Comparison of ENCODE assay signal across 2 cellular contexts in the genomic region with DNA sequence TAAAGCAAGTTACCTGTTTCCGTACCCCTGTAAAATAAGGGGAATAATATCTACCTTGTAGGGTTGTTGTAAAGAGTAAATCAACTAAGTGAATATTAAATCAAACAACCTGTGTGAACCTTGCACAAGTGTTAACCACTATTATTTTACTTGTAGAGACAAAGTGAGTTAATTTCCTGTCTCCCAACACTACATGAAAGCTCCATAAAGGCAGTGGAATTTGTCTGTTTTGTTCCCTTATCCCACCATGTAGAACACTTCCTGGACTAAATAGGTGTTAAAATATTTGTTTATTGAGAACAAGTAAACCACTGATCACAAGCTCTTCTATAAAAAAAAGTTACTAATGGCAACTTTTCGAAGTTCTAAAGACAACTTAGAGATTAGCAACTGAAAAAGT.
TF ChIP-seq lines count a peak whose summit lies in the region.

No MANE protein-coding gene starts in this region.

TF ChIP-seq in GM23338, 12 proteins besides CTCF, POLR2A, EP300 and RAD21 (continues in another document):
- no peak for TF ChIP-seq ZNF114 (CRISPR knock-in tag; IDR thresholded peaks at IDR 0.05)
- TF ChIP-seq, protein P1, sequence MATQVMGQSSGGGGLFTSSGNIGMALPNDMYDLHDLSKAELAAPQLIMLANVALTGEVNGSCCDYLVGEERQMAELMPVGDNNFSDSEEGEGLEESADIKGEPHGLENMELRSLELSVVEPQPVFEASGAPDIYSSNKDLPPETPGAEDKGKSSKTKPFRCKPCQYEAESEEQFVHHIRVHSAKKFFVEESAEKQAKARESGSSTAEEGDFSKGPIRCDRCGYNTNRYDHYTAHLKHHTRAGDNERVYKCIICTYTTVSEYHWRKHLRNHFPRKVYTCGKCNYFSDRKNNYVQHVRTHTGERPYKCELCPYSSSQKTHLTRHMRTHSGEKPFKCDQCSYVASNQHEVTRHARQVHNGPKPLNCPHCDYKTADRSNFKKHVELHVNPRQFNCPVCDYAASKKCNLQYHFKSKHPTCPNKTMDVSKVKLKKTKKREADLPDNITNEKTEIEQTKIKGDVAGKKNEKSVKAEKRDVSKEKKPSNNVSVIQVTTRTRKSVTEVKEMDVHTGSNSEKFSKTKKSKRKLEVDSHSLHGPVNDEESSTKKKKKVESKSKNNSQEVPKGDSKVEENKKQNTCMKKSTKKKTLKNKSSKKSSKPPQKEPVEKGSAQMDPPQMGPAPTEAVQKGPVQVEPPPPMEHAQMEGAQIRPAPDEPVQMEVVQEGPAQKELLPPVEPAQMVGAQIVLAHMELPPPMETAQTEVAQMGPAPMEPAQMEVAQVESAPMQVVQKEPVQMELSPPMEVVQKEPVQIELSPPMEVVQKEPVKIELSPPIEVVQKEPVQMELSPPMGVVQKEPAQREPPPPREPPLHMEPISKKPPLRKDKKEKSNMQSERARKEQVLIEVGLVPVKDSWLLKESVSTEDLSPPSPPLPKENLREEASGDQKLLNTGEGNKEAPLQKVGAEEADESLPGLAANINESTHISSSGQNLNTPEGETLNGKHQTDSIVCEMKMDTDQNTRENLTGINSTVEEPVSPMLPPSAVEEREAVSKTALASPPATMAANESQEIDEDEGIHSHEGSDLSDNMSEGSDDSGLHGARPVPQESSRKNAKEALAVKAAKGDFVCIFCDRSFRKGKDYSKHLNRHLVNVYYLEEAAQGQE (IDR thresholded peaks at IDR 0.05; ENCODE audit: unreplicated experiment): no peak
- no peak for TF ChIP-seq JUNB (IDR thresholded peaks at IDR 0.05; ENCODE audit: unreplicated experiment)
- TF ChIP-seq EZH2 (IDR thresholded peaks at IDR 0.05; ENCODE audit: low read depth, unreplicated experiment): no peak
- TF ChIP-seq, protein P2, sequence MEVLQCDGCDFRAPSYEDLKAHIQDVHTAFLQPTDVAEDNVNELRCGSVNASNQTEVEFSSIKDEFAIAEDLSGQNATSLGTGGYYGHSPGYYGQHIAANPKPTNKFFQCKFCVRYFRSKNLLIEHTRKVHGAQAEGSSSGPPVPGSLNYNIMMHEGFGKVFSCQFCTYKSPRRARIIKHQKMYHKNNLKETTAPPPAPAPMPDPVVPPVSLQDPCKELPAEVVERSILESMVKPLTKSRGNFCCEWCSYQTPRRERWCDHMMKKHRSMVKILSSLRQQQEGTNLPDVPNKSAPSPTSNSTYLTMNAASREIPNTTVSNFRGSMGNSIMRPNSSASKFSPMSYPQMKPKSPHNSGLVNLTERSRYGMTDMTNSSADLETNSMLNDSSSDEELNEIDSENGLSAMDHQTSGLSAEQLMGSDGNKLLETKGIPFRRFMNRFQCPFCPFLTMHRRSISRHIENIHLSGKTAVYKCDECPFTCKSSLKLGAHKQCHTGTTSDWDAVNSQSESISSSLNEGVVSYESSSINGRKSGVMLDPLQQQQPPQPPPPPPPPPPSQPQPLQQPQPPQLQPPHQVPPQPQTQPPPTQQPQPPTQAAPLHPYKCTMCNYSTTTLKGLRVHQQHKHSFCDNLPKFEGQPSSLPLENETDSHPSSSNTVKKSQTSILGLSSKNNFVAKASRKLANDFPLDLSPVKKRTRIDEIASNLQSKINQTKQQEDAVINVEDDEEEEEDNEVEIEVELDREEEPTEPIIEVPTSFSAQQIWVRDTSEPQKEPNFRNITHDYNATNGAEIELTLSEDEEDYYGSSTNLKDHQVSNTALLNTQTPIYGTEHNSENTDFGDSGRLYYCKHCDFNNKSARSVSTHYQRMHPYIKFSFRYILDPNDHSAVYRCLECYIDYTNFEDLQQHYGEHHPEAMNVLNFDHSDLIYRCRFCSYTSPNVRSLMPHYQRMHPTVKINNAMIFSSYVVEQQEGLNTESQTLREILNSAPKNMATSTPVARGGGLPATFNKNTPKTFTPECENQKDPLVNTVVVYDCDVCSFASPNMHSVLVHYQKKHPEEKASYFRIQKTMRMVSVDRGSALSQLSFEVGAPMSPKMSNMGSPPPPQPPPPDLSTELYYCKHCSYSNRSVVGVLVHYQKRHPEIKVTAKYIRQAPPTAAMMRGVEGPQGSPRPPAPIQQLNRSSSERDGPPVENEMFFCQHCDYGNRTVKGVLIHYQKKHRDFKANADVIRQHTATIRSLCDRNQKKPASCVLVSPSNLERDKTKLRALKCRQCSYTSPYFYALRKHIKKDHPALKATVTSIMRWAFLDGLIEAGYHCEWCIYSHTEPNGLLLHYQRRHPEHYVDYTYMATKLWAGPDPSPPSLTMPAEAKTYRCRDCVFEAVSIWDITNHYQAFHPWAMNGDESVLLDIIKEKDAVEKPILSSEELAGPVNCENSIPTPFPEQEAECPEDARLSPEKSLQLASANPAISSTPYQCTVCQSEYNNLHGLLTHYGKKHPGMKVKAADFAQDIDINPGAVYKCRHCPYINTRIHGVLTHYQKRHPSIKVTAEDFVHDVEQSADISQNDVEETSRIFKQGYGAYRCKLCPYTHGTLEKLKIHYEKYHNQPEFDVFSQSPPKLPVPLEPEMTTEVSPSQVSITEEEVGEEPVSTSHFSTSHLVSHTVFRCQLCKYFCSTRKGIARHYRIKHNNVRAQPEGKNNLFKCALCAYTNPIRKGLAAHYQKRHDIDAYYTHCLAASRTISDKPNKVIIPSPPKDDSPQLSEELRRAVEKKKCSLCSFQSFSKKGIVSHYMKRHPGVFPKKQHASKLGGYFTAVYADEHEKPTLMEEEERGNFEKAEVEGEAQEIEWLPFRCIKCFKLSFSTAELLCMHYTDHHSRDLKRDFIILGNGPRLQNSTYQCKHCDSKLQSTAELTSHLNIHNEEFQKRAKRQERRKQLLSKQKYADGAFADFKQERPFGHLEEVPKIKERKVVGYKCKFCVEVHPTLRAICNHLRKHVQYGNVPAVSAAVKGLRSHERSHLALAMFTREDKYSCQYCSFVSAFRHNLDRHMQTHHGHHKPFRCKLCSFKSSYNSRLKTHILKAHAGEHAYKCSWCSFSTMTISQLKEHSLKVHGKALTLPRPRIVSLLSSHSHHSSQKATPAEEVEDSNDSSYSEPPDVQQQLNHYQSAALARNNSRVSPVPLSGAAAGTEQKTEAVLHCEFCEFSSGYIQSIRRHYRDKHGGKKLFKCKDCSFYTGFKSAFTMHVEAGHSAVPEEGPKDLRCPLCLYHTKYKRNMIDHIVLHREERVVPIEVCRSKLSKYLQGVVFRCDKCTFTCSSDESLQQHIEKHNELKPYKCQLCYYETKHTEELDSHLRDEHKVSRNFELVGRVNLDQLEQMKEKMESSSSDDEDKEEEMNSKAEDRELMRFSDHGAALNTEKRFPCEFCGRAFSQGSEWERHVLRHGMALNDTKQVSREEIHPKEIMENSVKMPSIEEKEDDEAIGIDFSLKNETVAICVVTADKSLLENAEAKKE (CRISPR knock-in tag; IDR thresholded peaks at IDR 0.05): no peak
- no peak for TF ChIP-seq ZNF331 (CRISPR knock-in tag; IDR thresholded peaks at IDR 0.05; ENCODE audit: low read depth)
- TF ChIP-seq POLR2AphosphoS5 (IDR thresholded peaks at IDR 0.05; ENCODE audit: low read depth): no peak
- no peak for TF ChIP-seq EZH2phosphoT487 (IDR thresholded peaks at IDR 0.05; ENCODE audit: unreplicated experiment)
- no peak for TF ChIP-seq NANOG (IDR thresholded peaks at IDR 0.05; ENCODE audit: borderline replicate concordance)
- TF ChIP-seq, protein P3, sequence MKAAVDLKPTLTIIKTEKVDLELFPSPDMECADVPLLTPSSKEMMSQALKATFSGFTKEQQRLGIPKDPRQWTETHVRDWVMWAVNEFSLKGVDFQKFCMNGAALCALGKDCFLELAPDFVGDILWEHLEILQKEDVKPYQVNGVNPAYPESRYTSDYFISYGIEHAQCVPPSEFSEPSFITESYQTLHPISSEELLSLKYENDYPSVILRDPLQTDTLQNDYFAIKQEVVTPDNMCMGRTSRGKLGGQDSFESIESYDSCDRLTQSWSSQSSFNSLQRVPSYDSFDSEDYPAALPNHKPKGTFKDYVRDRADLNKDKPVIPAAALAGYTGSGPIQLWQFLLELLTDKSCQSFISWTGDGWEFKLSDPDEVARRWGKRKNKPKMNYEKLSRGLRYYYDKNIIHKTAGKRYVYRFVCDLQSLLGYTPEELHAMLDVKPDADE (IDR thresholded peaks at IDR 0.05): no peak

TF ChIP-seq in GM12878, 131 proteins besides CTCF, POLR2A, EP300 and RAD21:
- TF ChIP-seq TCF12 (IDR thresholded peaks at IDR 0.05; ENCODE audit: low read depth, low read length): no peak
- TF ChIP-seq MXI1 (IDR thresholded peaks at IDR 0.05; ENCODE audit: low read depth, low read length): no peak
- no peak for TF ChIP-seq CHD2 (IDR thresholded peaks at IDR 0.05; ENCODE audit: borderline replicate concordance, low read depth, low read length)
- TF ChIP-seq, protein P4, sequence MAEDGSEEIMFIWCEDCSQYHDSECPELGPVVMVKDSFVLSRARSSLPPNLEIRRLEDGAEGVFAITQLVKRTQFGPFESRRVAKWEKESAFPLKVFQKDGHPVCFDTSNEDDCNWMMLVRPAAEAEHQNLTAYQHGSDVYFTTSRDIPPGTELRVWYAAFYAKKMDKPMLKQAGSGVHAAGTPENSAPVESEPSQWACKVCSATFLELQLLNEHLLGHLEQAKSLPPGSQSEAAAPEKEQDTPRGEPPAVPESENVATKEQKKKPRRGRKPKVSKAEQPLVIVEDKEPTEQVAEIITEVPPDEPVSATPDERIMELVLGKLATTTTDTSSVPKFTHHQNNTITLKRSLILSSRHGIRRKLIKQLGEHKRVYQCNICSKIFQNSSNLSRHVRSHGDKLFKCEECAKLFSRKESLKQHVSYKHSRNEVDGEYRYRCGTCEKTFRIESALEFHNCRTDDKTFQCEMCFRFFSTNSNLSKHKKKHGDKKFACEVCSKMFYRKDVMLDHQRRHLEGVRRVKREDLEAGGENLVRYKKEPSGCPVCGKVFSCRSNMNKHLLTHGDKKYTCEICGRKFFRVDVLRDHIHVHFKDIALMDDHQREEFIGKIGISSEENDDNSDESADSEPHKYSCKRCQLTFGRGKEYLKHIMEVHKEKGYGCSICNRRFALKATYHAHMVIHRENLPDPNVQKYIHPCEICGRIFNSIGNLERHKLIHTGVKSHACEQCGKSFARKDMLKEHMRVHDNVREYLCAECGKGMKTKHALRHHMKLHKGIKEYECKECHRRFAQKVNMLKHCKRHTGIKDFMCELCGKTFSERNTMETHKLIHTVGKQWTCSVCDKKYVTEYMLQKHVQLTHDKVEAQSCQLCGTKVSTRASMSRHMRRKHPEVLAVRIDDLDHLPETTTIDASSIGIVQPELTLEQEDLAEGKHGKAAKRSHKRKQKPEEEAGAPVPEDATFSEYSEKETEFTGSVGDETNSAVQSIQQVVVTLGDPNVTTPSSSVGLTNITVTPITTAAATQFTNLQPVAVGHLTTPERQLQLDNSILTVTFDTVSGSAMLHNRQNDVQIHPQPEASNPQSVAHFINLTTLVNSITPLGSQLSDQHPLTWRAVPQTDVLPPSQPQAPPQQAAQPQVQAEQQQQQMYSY (CRISPR knock-in tag; IDR thresholded peaks at IDR 0.05): no peak
- TF ChIP-seq ASH2L (IDR thresholded peaks at IDR 0.05; ENCODE audit: borderline replicate concordance, low read depth): no peak
- TF ChIP-seq BHLHE40 (IDR thresholded peaks at IDR 0.05; ENCODE audit: borderline replicate concordance in 1 of 2, low read depth in 2 of 2, low read length in 1 of 2): no peak
